Comparison of ENCODE assay signal across 10 cellular contexts in the genomic region with DNA sequence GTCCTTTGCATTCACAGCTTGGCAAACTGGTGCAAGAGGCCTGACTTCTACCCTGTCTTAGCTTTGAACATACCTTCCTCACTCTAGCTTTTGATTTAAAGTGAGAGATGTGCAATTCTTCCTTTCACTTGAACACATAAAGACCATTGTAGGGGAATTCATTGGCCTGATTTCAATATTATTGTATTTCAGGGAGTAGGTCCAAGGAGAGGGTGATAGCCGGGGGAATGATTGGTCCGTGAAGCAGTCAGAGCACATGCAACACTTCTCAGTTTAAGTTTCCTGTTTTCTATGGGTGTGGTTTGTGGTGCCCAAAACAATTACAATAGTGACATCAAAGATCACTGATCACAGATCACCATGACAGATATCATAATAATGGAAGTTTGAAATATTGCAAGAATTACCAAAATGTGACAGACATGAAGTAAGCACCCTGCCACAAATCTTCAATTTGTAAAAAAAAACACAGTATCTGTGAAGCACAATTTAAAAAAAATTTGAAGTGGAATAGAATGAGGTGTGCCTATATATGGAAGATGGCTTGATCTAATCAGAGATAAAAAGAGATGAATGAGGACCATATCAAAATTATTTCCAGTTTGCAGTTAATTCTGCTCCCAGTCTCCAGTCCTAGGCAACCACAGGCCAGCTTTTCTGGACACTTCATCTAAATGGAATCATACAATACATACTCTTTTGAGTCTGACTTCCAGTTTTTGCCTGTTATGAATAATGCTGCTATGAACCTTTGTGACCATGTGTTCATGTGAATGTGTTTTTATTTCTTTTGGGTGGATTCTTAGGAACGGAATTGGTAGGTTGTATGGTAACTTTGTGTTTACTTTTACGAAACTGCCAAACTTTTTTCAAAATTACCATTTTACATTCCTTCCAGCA. TPM values are rescaled to one million over a fixed set of nuclear protein-coding genes. Genes with fewer than 3 reads are reported as not detected.
DNase-seq lines count a peak whose midpoint lies in the region; ATAC-seq and TF ChIP-seq lines count a peak whose summit lies in the region.
"Had no signal": no experiment of that assay in that cellular context is flagged by ENCODE, and none has a peak within 500 bp of the region (broad histone marks: within the 10 kb centered on the region; RNA-seq: fewer than 3 reads in every experiment).

No MANE protein-coding gene starts in this region.

- H3K9me3 Mint-ChIP-seq in CD8-positive, alpha-beta T cell: no peaks in the 10 kb centered on the region
- no peaks in the 10 kb centered on the region for H3K9me3 Mint-ChIP-seq in activated naive CD4-positive, alpha-beta T cell treated with anti-CD3 and anti-CD28 coated beads, Interleukin-2, amount 50 U/mL, for 72 hours
- no peaks in the 10 kb centered on the region for H3K9me3 Mint-ChIP-seq in natural killer cell treated with Interleukin-12 subunit alpha and Interleukin-12 subunit beta and Interleukin-15 and Interleukin-18, amount 100 ng/mL, for 72 hours

- H3K27ac ChIP-seq in CD8-positive, alpha-beta T cell (ENCODE audit: low read depth, low read length): peak overlapping the region; percentile 37

- H3K4me1 Mint-ChIP-seq in CD8-positive, alpha-beta T cell (ENCODE audit: low read depth): peaks cover 60% of the 10 kb centered on the region
- H3K4me1 Mint-ChIP-seq in natural killer cell treated with Interleukin-12 subunit alpha and Interleukin-12 subunit beta and Interleukin-15 and Interleukin-18, amount 100 ng/mL, for 72 hours (ENCODE audit: low read depth in 2 of 2): peaks cover 43 to 67% of the 10 kb centered on the region in 2 donors

- H3K27me3 Mint-ChIP-seq in CD8-positive, alpha-beta T cell (ENCODE audit: low read depth): no peaks in the 10 kb centered on the region
- no peaks in the 10 kb centered on the region for H3K27me3 Mint-ChIP-seq in natural killer cell treated with Interleukin-12 subunit alpha and Interleukin-12 subunit beta and Interleukin-15 and Interleukin-18, amount 100 ng/mL, for 72 hours

- H3K9me3 ChIP-seq in CD8-positive, alpha-beta T cell (ENCODE audit: low read length): no peaks in the 10 kb centered on the region
- H3K9me3 ChIP-seq: gastrocnemius medialis had no signal

- ATAC-seq in CD8-positive, alpha-beta T cell: peak; percentile 81
- ATAC-seq in HG03175 (IDR thresholded peaks at IDR 0.05; ENCODE audit: unreplicated experiment) (peak; percentile 76), GM21528 (IDR thresholded peaks at IDR 0.05; ENCODE audit: low FRiP score, unreplicated experiment) (no peak)
- peak; percentile 67 to 73 for ATAC-seq in activated naive CD4-positive, alpha-beta T cell treated with anti-CD3 and anti-CD28 coated beads, Interleukin-2, amount 50 U/mL, for 72 hours
- peak; percentile 80 to 88 for ATAC-seq in natural killer cell treated with Interleukin-12 subunit alpha and Interleukin-12 subunit beta and Interleukin-15 and Interleukin-18, amount 100 ng/mL, for 72 hours
- ATAC-seq: gastrocnemius medialis had no signal

- peaks cover 29% of the 10 kb centered on the region for H3K4me1 ChIP-seq in CD8-positive, alpha-beta T cell (ENCODE audit: insufficient read depth, low read length)

- H3K4me3 ChIP-seq in CD8-positive, alpha-beta T cell (ENCODE audit: low read depth, low read length): no peak overlapping the region
- H3K4me3 ChIP-seq: gastrocnemius medialis had no signal

- intact Hi-C loops in CD8-positive, alpha-beta T cell (cut with DNase I, micrococcal nuclease): loop anchor here (1.0 to 5.0 kb wide), 8 partner anchors 62 to 832 kb away; a partner anchor contains a TSS

- H3K27ac Mint-ChIP-seq in CD8-positive, alpha-beta T cell: peak overlapping the region; percentile 90
- H3K27ac Mint-ChIP-seq in activated naive CD4-positive, alpha-beta T cell treated with anti-CD3 and anti-CD28 coated beads, Interleukin-2, amount 50 U/mL, for 72 hours: peak overlapping the region; percentile 50 to 81
- peak overlapping the region; percentile 34 to 77 for H3K27ac Mint-ChIP-seq in natural killer cell treated with Interleukin-12 subunit alpha and Interleukin-12 subunit beta and Interleukin-15 and Interleukin-18, amount 100 ng/mL, for 72 hours

- POLR2A ChIA-PET in CD8-positive, alpha-beta T cell (lab: Charles Lee): interaction anchor here (0.5 to 1.8 kb wide), 8 partner anchors 23 to 356 kb away, joined by 3 to 7 read pairs (median 4); a partner anchor contains a TSS

- H3K4me3 Mint-ChIP-seq in CD8-positive, alpha-beta T cell: no peak overlapping the region
- H3K4me3 Mint-ChIP-seq in natural killer cell treated with Interleukin-12 subunit alpha and Interleukin-12 subunit beta and Interleukin-15 and Interleukin-18, amount 100 ng/mL, for 72 hours: peak overlapping the region; percentile 22

- DNase-seq in CD8-positive, alpha-beta T cell: peak in 5 of 7 experiments; percentile 18 to 69 (median 38)
- no peak for DNase-seq in activated naive CD4-positive, alpha-beta T cell treated with anti-CD3 and anti-CD28 coated beads, Interleukin-2, amount 50 U/mL, for 72 hours (ENCODE audit: low spot score in 2 of 2)
- peak; percentile 63 for DNase-seq in natural killer cell treated with Interleukin-12 subunit alpha and Interleukin-12 subunit beta and Interleukin-15 and Interleukin-18, amount 100 ng/mL, for 72 hours (ENCODE audit: low spot score)
- DNase-seq in DMS153 (lab: John Stamatoyannopoulos, UW): no peak
- DNase-seq in T1000 (lab: John Stamatoyannopoulos, UW): no peak
- DNase-seq in cortex of kidney (lab: John Stamatoyannopoulos, UW): no peak
- DNase-seq: gastrocnemius medialis, NCI-H2171 had no signal

- no peak for TF ChIP-seq CTCF in CD8-positive, alpha-beta T cell (IDR thresholded peaks at IDR 0.05)

- no peaks in the 10 kb centered on the region for H3K36me3 ChIP-seq in CD8-positive, alpha-beta T cell (ENCODE audit: insufficient read depth, low read length)

- CTCF ChIA-PET in CD8-positive, alpha-beta T cell (lab: Charles Lee): interaction anchor here (0.8 to 6.4 kb wide), 14 partner anchors 13 to 357 kb away, joined by 3 to 80 read pairs (median 4); a partner anchor contains a TSS

- H3K36me3 Mint-ChIP-seq in CD8-positive, alpha-beta T cell: peaks cover 30% of the 10 kb centered on the region
- H3K36me3 Mint-ChIP-seq in activated naive CD4-positive, alpha-beta T cell treated with anti-CD3 and anti-CD28 coated beads, Interleukin-2, amount 50 U/mL, for 72 hours: peaks cover 23 to 54% of the 10 kb centered on the region in 2 donors
- peaks cover 4% of the 10 kb centered on the region for H3K36me3 Mint-ChIP-seq in natural killer cell treated with Interleukin-12 subunit alpha and Interleukin-12 subunit beta and Interleukin-15 and Interleukin-18, amount 100 ng/mL, for 72 hours

- no peaks in the 10 kb centered on the region for H3K27me3 ChIP-seq in CD8-positive, alpha-beta T cell (ENCODE audit: insufficient read depth, low read length)
- H3K27me3 ChIP-seq: gastrocnemius medialis had no signal

RNA-seq across cellular contexts. Expression of a gene that starts 23.2 kb away (rescaled TPM):
- 10 to 100 TPM; 33.8 to 38.8 TPM for total RNA-seq in CD8-positive, alpha-beta T cell
- total RNA-seq in activated naive CD4-positive, alpha-beta T cell treated with anti-CD3 and anti-CD28 coated beads, Interleukin-2, amount 50 U/mL, for 72 hours: 10 to 100 TPM; 25.8 to 33.6 TPM
- total RNA-seq in natural killer cell treated with Interleukin-12 subunit alpha and Interleukin-12 subunit beta and Interleukin-15 and Interleukin-18, amount 100 ng/mL, for 72 hours: 10 to 100 TPM; 19.7 to 26.9 TPM

RNA-seq across cellular contexts. Expression of a gene that starts 30.0 kb away (rescaled TPM):
- total RNA-seq in CD8-positive, alpha-beta T cell: not detected
- 1 to 10 TPM; 1.4 to 1.6 TPM for total RNA-seq in activated naive CD4-positive, alpha-beta T cell treated with anti-CD3 and anti-CD28 coated beads, Interleukin-2, amount 50 U/mL, for 72 hours
- total RNA-seq in natural killer cell treated with Interleukin-12 subunit alpha and Interleukin-12 subunit beta and Interleukin-15 and Interleukin-18, amount 100 ng/mL, for 72 hours: 1 to 10 TPM in 1 of 2 donors, under 1 TPM in 1; 0.50 to 1.1 TPM

Comparison
In these comparisons a context has a peak if more than half of its experiments do, and no peak if none do; other contexts are left out.
1. DNase-seq: peak in CD8-positive, alpha-beta T cell (5 of 7) and natural killer cell treated with Interleukin-12 subunit alpha and Interleukin-12 subunit beta and Interleukin-15 and Interleukin-18, amount 100 ng/mL, for 72 hours (single experiment); none in activated naive CD4-positive, alpha-beta T cell treated with anti-CD3 and anti-CD28 coated beads, Interleukin-2, amount 50 U/mL, for 72 hours (0 of 2), DMS153 (single experiment), T1000 (single experiment) and cortex of kidney (single experiment).
2. Peak in every context shown above with its lines, with median percentiles within 50 percentile points of each other: H3K27ac Mint-ChIP-seq.